ENCODE assay signal across 9 cellular contexts in genomic region chr2:162327134-162327769, GRCh38. TPM values are rescaled to one million over a fixed set of nuclear protein-coding genes. Genes with fewer than 3 reads are reported as not detected.
DNase-seq lines count a peak whose midpoint lies in the region; ATAC-seq and TF ChIP-seq lines count a peak whose summit lies in the region.
"Had no signal": no experiment of that assay in that cellular context is flagged by ENCODE, and none has a peak within 500 bp of the region (broad histone marks: within the 10 kb centered on the region; RNA-seq: fewer than 3 reads in every experiment).

No MANE protein-coding gene starts in this region.

- CTCF ChIA-PET in HEK293T (lab: Yijun Ruan, JAX): no interaction called here

- DNase-seq in ELR (ENCODE audit: low read depth) (peak; percentile 26), Karpas-422 (peak; percentile 54), brain microvascular endothelial cell (no peak), neural crest cell (ENCODE audit: low read depth, low spot score) (no peak), posterior cingulate gyrus (no peak), HEK293T (ENCODE audit: extremely low spot score) (no peak)
- DNase-seq: hypothalamus, NCI-H446 had no signal

- H3K4me3 Mint-ChIP-seq in neural crest cell: no peak overlapping the region

- POLR2A ChIA-PET in HEK293T (lab: Yijun Ruan, JAX): no interaction called here

- no peak overlapping the region for H2AFZ ChIP-seq in Karpas-422 (ENCODE audit: low read length)

- H3K36me3 ChIP-seq in Karpas-422 (ENCODE audit: insufficient read depth, low read length): no peaks in the 10 kb centered on the region
- H3K36me3 ChIP-seq in brain microvascular endothelial cell (replicated peaks): no peaks in the 10 kb centered on the region

- H3K27ac ChIP-seq in Karpas-422 (ENCODE audit: low read length): no peak overlapping the region
- no peak overlapping the region for H3K27ac ChIP-seq in brain microvascular endothelial cell

- H3K9me3 ChIP-seq in Karpas-422 (ENCODE audit: low read length): peaks cover 3% of the 10 kb centered on the region; the same call in 1 of the 2 replicates

- no peak overlapping the region for H3K9ac ChIP-seq in Karpas-422 (ENCODE audit: low read length)

- peak; percentile 73 for TF ChIP-seq CTCF in brain microvascular endothelial cell (IDR thresholded peaks at IDR 0.05; ENCODE audit: low read depth, low read length, missing control alignments)
- TF ChIP-seq CTCF in neural crest cell (conservative IDR thresholded peaks at IDR 0.05): peak; percentile 64

- no peak overlapping the region for H3K4me2 ChIP-seq in Karpas-422 (ENCODE audit: low read depth, low read length, poor library complexity, severe bottlenecking)

- in situ Hi-C loops in brain microvascular endothelial cell (cut with HindIII; ENCODE audit: low pct_ligation_motif_present, low sequenced_read_pairs): no loop called here

- H3K4me3 ChIP-seq in Karpas-422 (ENCODE audit: low read length): no peak overlapping the region
- no peak overlapping the region for H3K4me3 ChIP-seq in brain microvascular endothelial cell (ENCODE audit: low read depth, low read length)

- no peaks in the 10 kb centered on the region for H3K4me1 ChIP-seq in Karpas-422 (ENCODE audit: low read length)

- no peak for ATAC-seq in HG03045 (IDR thresholded peaks at IDR 0.05; ENCODE audit: unreplicated experiment)

- H3K27me3 ChIP-seq in Karpas-422 (ENCODE audit: low read length) (no peaks in the 10 kb centered on the region), brain microvascular endothelial cell (replicated peaks) (no peaks in the 10 kb centered on the region)

- no peaks in the 10 kb centered on the region for H3K79me2 ChIP-seq in Karpas-422 (ENCODE audit: low read length)

- H3K9me2 ChIP-seq in Karpas-422 (replicated peaks; ENCODE audit: insufficient read depth, low read length): no peaks in the 10 kb centered on the region

- H3K27me3 Mint-ChIP-seq in neural crest cell (ENCODE audit: low read depth): no peaks in the 10 kb centered on the region

- H4K20me1 ChIP-seq in Karpas-422 (ENCODE audit: insufficient read depth, low read depth, low read length): no peaks in the 10 kb centered on the region

- H3K4me1 Mint-ChIP-seq in neural crest cell: no peaks in the 10 kb centered on the region

- no peak overlapping the region for H3K27ac Mint-ChIP-seq in neural crest cell (ENCODE audit: unreplicated experiment)

- no peaks in the 10 kb centered on the region for H3K36me3 Mint-ChIP-seq in neural crest cell (ENCODE audit: low read depth)

- intact Hi-C loops in posterior cingulate gyrus (cut with DNase I): no loop called here

- peaks cover 3% of the 10 kb centered on the region for H3K9me3 Mint-ChIP-seq in neural crest cell

TF ChIP-seq in HEK293T, 16 proteins besides CTCF, POLR2A, EP300 and RAD21:
- TF ChIP-seq ELF4 (IDR thresholded peaks at IDR 0.05): no peak
- no peak for TF ChIP-seq PKNOX1 (IDR thresholded peaks at IDR 0.05)
- no peak for TF ChIP-seq FOXM1 (IDR thresholded peaks at IDR 0.05; ENCODE audit: borderline replicate concordance)
- TF ChIP-seq ARNT (IDR thresholded peaks at IDR 0.05): no peak
- no peak for TF ChIP-seq LEF1 (IDR thresholded peaks at IDR 0.05; ENCODE audit: borderline replicate concordance)
- TF ChIP-seq TARDBP (IDR thresholded peaks at IDR 0.05): no peak
- no peak for TF ChIP-seq HDGF (IDR thresholded peaks at IDR 0.05; ENCODE audit: borderline replicate concordance)

RNA-seq across cellular contexts. Expression of gene IFIH1, which starts 8.8 kb away (rescaled TPM):
- 0.26 and 0.69 TPM in 2 replicates for total RNA-seq in Karpas-422 (2014; rRNA removed; shearing (Covaris generic); ENCODE audit: low replicate concordance)
- 0.23 and 0.27 TPM in 2 replicates for total RNA-seq in neural crest cell

RNA-seq across cellular contexts. Expression of gene GCA, which starts 16.7 kb away (rescaled TPM):
- total RNA-seq in Karpas-422 (2014; rRNA removed; shearing (Covaris generic); ENCODE audit: low replicate concordance): 0.11 TPM in 1 of 2 replicates, not detected in the other
- total RNA-seq in neural crest cell: 11.3 TPM in 2 replicates

Comparison
In these comparisons a context has a peak if more than half of its experiments do, and no peak if none do; other contexts are left out.
1. DNase-seq: peak in ELR (single experiment) and Karpas-422 (single experiment); none in brain microvascular endothelial cell (single experiment), neural crest cell (single experiment), posterior cingulate gyrus (0 of 10) and HEK293T (single experiment).
2. RNA of gene GCA, which starts 16.7 kb away (total RNA-seq): 11.3 TPM in neural crest cell; 0.11 TPM in Karpas-422; every median in the first group is over 10 times any median in the second.